In the genomic region with DNA sequence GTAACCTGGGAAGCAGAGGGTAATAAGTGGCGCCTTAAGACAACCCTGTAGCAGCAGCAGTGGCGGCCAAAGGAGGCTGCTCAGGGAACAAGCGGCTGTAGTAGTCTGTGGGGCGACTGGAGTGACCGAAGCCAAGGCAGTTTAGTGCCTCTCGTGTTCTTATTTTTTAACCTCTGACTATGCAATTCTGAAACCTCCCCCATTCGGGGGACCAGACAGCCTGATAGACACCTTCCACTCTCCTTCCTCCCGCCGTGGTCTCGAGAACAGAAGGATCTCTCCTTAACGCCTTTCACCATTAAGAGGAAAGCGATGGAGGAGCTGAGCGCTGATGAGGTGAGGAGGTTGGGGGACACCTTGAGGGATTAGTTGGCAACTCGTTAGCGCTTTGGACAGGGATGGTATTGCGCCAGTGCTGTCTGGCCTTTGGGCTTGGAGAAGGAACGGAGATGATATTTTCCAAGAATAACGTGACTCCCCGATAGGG, we compare ENCODE assay signal across 8 cellular contexts. TPM values are rescaled to one million over a fixed set of nuclear protein-coding genes. Genes with fewer than 3 reads are reported as not detected.
DNase-seq lines count a peak whose midpoint lies in the region; ATAC-seq, FAIRE-seq and TF ChIP-seq lines count a peak whose summit lies in the region.

No MANE protein-coding gene starts in this region.

- peak overlapping the region; percentile 83 for H3K4me2 ChIP-seq in SK-N-SH

- 3% methylated on average over 19 of the region's 19 CpGs for WGBS in SK-N-SH (ENCODE audit: low lambda C conversion rate)
- 0% methylated on average over 10 to 19 of the region's 19 CpGs for WGBS in endodermal cell (ENCODE audit: insufficient coverage in 1 of 2, insufficient read length in 1 of 2), 2 experiments

- no peaks in the 10 kb centered on the region for H3K27me3 Mint-ChIP-seq in endodermal cell (ENCODE audit: insufficient read depth)

- POLR2A ChIA-PET in SK-N-SH (lab: Yijun Ruan, JAX), result interaction anchor here (1.2 to 1.4 kb wide), 2 partner anchors 90 to 123 kb away, joined by 5 read pairs; partner anchors contain the start of genes LZIC and NMNAT1
- POLR2A ChIA-PET in GM10248 (lab: Yijun Ruan, JAX), result no interaction called here

- TF ChIP-seq RAD21 in SK-N-SH (IDR thresholded peaks at IDR 0.05; ENCODE audit: low read length), result no peak

- ATAC-seq in GM18907 (IDR thresholded peaks at IDR 0.05; ENCODE audit: unreplicated experiment), result peak; percentile 28
- ATAC-seq in HG03378 (IDR thresholded peaks at IDR 0.05; ENCODE audit: unreplicated experiment), result peak; percentile 27

- no peaks in the 10 kb centered on the region for H3K27me3 ChIP-seq in SK-N-SH (ENCODE audit: insufficient read depth)
- no peaks in the 10 kb centered on the region for H3K27me3 ChIP-seq in endodermal cell (ENCODE audit: control insufficient read depth, insufficient read depth, low read length, poor library complexity, severe bottlenecking)
- H3K27me3 ChIP-seq in muscle layer of colon (ENCODE audit: control insufficient read depth in 1 of 2, insufficient read depth in 2 of 2, low read length in 2 of 2), result no peaks in the 10 kb centered on the region

- H3F3A ChIP-seq in SK-N-SH (replicated peaks; ENCODE audit: insufficient read depth), result peaks cover 32% of the 10 kb centered on the region

- DNase-seq in COR-L47 (lab: John Stamatoyannopoulos, UW) (peak; percentile 22), SK-N-SH (no peak), endodermal cell (peak; percentile 81), urothelium cell line (ENCODE audit: low spot score) (peak; percentile 26), GM10248 (ENCODE audit: extremely low spot score) (no peak)

- CTCF ChIA-PET in SK-N-SH (lab: Yijun Ruan, JAX), result interaction anchor here (0.7 to 4.5 kb wide), 13 partner anchors 13 to 407 kb away, joined by 3 to 20 read pairs (median 3); no protein-coding TSS in a partner anchor
- CTCF ChIA-PET in GM10248 (lab: Yijun Ruan, JAX), result interaction anchor here (1.0 to 2.1 kb wide), 5 partner anchors 10 to 156 kb away, joined by 3 to 4 read pairs (median 4); no protein-coding TSS in a partner anchor

- H3K4me3 ChIP-seq in SK-N-SH (ENCODE audit: low read depth in 2 of 2, low read length in 1 of 2) (peak overlapping the region; percentile 77 to 91), endodermal cell (ENCODE audit: low read length) (peak overlapping the region; percentile 86), muscle layer of colon (ENCODE audit: low read depth in 1 of 2, low read length in 2 of 2) (peak overlapping the region; percentile 73 to 98)

- no peak for TF ChIP-seq EP300 in SK-N-SH (IDR thresholded peaks at IDR 0.05; ENCODE audit: borderline replicate concordance in 1 of 2, low read depth in 1 of 2, low read length in 1 of 2)

- TF ChIP-seq CTCF in SK-N-SH (IDR thresholded peaks at IDR 0.05) (peak; percentile 20; the same call in 1 of the 2 replicates), endodermal cell (conservative IDR thresholded peaks at IDR 0.05) (no peak), GM10248 (IDR thresholded peaks at IDR 0.05; ENCODE audit: control extremely low read depth, extremely low read depth, low read depth, missing control alignments) (no peak)

- H2AFZ ChIP-seq in SK-N-SH (ENCODE audit: low read depth), result peak overlapping the region; percentile 57

- peak overlapping the region; percentile 98 for H3K4me3 Mint-ChIP-seq in endodermal cell

- peaks cover 16% of the 10 kb centered on the region for H3K4me1 Mint-ChIP-seq in endodermal cell

- H3K27ac ChIP-seq in SK-N-SH (ENCODE audit: low read depth in 2 of 2, low read length in 1 of 2) (peak overlapping the region; percentile 92 to 93), endodermal cell (ENCODE audit: low read depth, low read length) (peak overlapping the region; percentile 92), muscle layer of colon (ENCODE audit: low read depth, low read length) (peak overlapping the region; percentile 89)

- peaks cover 7% of the 10 kb centered on the region for H4K20me1 ChIP-seq in SK-N-SH (ENCODE audit: insufficient read depth)

- H3K36me3 ChIP-seq in SK-N-SH (replicated peaks in 1 of 2; ENCODE audit: control insufficient read depth in 1 of 2, insufficient read depth in 2 of 2, low read length in 1 of 2), result peaks cover 0 to 20% of the 10 kb centered on the region in 2 experiments
- H3K36me3 ChIP-seq in endodermal cell (ENCODE audit: control insufficient read depth, insufficient read depth, low read length), result peaks cover 22% of the 10 kb centered on the region
- H3K36me3 ChIP-seq in muscle layer of colon (ENCODE audit: insufficient read depth, low read length), result peaks cover 7% of the 10 kb centered on the region

- H3K9me2 ChIP-seq in SK-N-SH, result no peaks in the 10 kb centered on the region

- peaks cover 23% of the 10 kb centered on the region for H3K36me3 Mint-ChIP-seq in endodermal cell (ENCODE audit: low read depth)

- H3K27ac Mint-ChIP-seq in endodermal cell, result peak overlapping the region; percentile 100

- no peak for FAIRE-seq in urothelium cell line (lab: Jason Lieb, UNC)

- H3K4me1 ChIP-seq in SK-N-SH (ENCODE audit: control insufficient read depth in 1 of 2, insufficient read depth in 2 of 2, low read depth in 1 of 2, low read length in 1 of 2) (peaks cover 5 to 7% of the 10 kb centered on the region in 2 experiments; a peak in 3 of 4 replicates), endodermal cell (ENCODE audit: control insufficient read depth, insufficient read depth, low read length) (no peaks in the 10 kb centered on the region), muscle layer of colon (ENCODE audit: insufficient read depth, low read length) (peaks cover 17% of the 10 kb centered on the region)

- peak overlapping the region; percentile 82 for H3K9ac ChIP-seq in SK-N-SH
- H3K9ac ChIP-seq in endodermal cell (ENCODE audit: extremely low read depth, low read length, poor library complexity, severe bottlenecking), result peak overlapping the region; percentile 89
- H3K9ac ChIP-seq in muscle layer of colon (ENCODE audit: low read length), result peak overlapping the region; percentile 45

- peaks cover 50% of the 10 kb centered on the region for H3K79me2 ChIP-seq in SK-N-SH (ENCODE audit: insufficient read depth)

- H3K9me3 ChIP-seq in SK-N-SH, result no peaks in the 10 kb centered on the region
- H3K9me3 ChIP-seq in endodermal cell (ENCODE audit: control insufficient read depth, low read length), result no peaks in the 10 kb centered on the region
- H3K9me3 ChIP-seq in muscle layer of colon (ENCODE audit: low read length), result no peaks in the 10 kb centered on the region

- peaks cover 8% of the 10 kb centered on the region for H3K9me3 Mint-ChIP-seq in endodermal cell

TF ChIP-seq in SK-N-SH, 30 proteins besides CTCF, POLR2A, EP300 and RAD21:
- TF ChIP-seq JUND (IDR thresholded peaks at IDR 0.05), result no peak
- TF ChIP-seq TAF1 (IDR thresholded peaks at IDR 0.05; ENCODE audit: borderline replicate concordance, low read depth, low read length), result no peak
- TF ChIP-seq EZH2phosphoT487 (IDR thresholded peaks at IDR 0.05; ENCODE audit: borderline replicate concordance, low read depth), result no peak
- TF ChIP-seq SMC3 (IDR thresholded peaks at IDR 0.05; ENCODE audit: low read depth, low read length), result 0 out of 2 replicates have a peak, but pooled peaks have one; percentile 20
- no peak for TF ChIP-seq YY1 (IDR thresholded peaks at IDR 0.05; ENCODE audit: low read depth)

RNA-seq across cellular contexts. Expression of gene UBE4B, which starts 0.6 kb away (rescaled TPM):
- polyA plus RNA-seq in SK-N-SH (2012; rRNA removed), result 14.4 and 19.1 TPM in 2 replicates
- 13.1 and 13.7 TPM in 2 replicates for polyA plus RNA-seq in SK-N-SH (2012; cell fraction: cytosol; rRNA removed)
- polyA plus RNA-seq in SK-N-SH (2012; cell fraction: nucleus; rRNA removed), result 39.9 and 45.0 TPM in 2 replicates
- 10 to 100 TPM; 62.7 to 73.3 TPM for total RNA-seq in endodermal cell
- 45.2 TPM for polyA plus RNA-seq in endodermal cell (2013, experiment 1 of 2)
- 41.2 TPM for polyA plus RNA-seq in endodermal cell (2013, experiment 2 of 2)

RNA-seq across cellular contexts. Expression of gene RBP7, which starts 36.4 kb away (rescaled TPM):
- polyA plus RNA-seq in SK-N-SH (2012; rRNA removed), result 1.3 and 2.5 TPM in 2 replicates
- polyA plus RNA-seq in SK-N-SH (2012; cell fraction: cytosol; rRNA removed), result 2.4 and 2.8 TPM in 2 replicates
- polyA plus RNA-seq in SK-N-SH (2012; cell fraction: nucleus; rRNA removed), result 0.46 and 0.48 TPM in 2 replicates
- total RNA-seq in endodermal cell, result 1 to 10 TPM in 1 of 2 donors, under 1 TPM in 1; 0.77 to 2.6 TPM
- not detected for polyA plus RNA-seq in endodermal cell (2013, experiment 1 of 2)
- not detected for polyA plus RNA-seq in endodermal cell (2013, experiment 2 of 2)

Comparison
In these comparisons a context has a peak if more than half of its experiments do, and no peak if none do; other contexts are left out.
1. DNase-seq: peak in COR-L47 (single experiment), endodermal cell (single experiment) and urothelium cell line (single experiment); none in SK-N-SH (single experiment) and GM10248 (single experiment).
2. Peak in every context shown above with its lines, with median percentiles within 50 percentile points of each other: H3K27ac ChIP-seq, H3K4me3 ChIP-seq and H3K9ac ChIP-seq.